8 cellular contexts compared by ENCODE assay signal in the genomic region with DNA sequence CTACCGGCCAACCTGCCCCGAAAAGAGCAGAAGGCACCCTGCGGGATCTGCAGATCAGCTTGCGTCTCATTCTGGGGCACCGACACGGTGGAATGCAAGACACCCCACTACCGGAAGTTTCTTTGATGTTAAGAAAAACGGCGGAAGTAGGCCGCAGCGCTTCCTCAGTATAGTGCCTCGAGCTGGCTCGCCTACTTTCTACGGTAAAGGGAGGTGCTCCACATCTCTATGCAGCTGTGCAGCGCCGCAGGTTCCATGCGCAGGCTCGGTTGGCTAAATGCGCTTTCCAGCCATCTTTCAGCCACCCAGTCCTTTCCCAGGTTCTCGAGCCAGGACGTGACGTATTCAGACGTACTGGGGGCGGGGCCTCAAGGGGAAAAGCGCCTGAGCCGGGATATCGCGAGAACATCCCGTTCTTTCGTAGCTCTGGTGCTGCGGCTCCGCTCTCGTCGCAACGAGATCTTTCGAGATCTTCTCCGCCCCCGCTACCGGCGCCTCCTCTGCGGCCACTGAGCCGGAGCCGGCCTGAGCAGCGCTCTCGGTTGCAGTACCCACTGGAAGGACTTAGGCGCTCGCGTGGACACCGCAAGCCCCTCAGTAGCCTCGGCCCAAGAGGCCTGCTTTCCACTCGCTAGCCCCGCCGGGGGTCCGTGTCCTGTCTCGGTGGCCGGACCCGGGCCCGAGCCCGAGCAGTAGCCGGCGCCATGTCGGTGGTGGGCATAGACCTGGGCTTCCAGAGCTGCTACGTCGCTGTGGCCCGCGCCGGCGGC. TPM values are rescaled to one million over a fixed set of nuclear protein-coding genes. Genes with fewer than 3 reads are reported as not detected.
DNase-seq lines count a peak whose midpoint lies in the region; ATAC-seq and TF ChIP-seq lines count a peak whose summit lies in the region.

A gene (plus strand): TSS at position 467 of the 770 bp plus-strand sequence. CDS start 238 bp downstream, at position 705.

- ATAC-seq in gastroesophageal sphincter, result peak; percentile 91

- WGBS in gastroesophageal sphincter (ENCODE audit: low coverage in 1 of 2), 2 donors, result 2 to 4% methylated on average over 5 to 10 of the region's 68 CpGs

- H3K27me3 Mint-ChIP-seq in HFFc6 (ENCODE audit: insufficient read depth), result no peaks in the 10 kb centered on the region; the same call in none of the 2 replicates
- H3K27me3 Mint-ChIP-seq in activated naive CD4-positive, alpha-beta T cell treated with anti-CD3 and anti-CD28 coated beads, Interleukin-2, amount 10 ng/mL, durations not matched to agents 7 days and 5 days, result no peaks in the 10 kb centered on the region

- H3K36me3 ChIP-seq in SK-N-MC (ENCODE audit: insufficient read depth, low read length) (peaks cover 5% of the 10 kb centered on the region; the same call in 1 of the 2 replicates), gastroesophageal sphincter (no peaks in the 10 kb centered on the region), neutrophil (no peaks in the 10 kb centered on the region)

- H3K9me3 Mint-ChIP-seq in HFFc6, result no peaks in the 10 kb centered on the region; the same call in 1 of the 2 replicates
- H3K9me3 Mint-ChIP-seq in activated naive CD4-positive, alpha-beta T cell treated with anti-CD3 and anti-CD28 coated beads, Interleukin-2, amount 10 ng/mL, durations not matched to agents 7 days and 5 days, result no peaks in the 10 kb centered on the region

- TF ChIP-seq POLR2A in NB4 (IDR thresholded peaks at IDR 0.05; ENCODE audit: extremely low read depth, insufficient read length) (peak; percentile 95), gastroesophageal sphincter (IDR thresholded peaks at IDR 0.05) (peak; percentile 85 to 88)

- peak within 1 kb of the TSS; percentile 95 for H3K4me3 Mint-ChIP-seq in HFFc6
- H3K4me3 Mint-ChIP-seq in activated naive CD4-positive, alpha-beta T cell treated with anti-CD3 and anti-CD28 coated beads, Interleukin-2, amount 10 ng/mL, durations not matched to agents 7 days and 5 days, result peak within 1 kb of the TSS; percentile 94

- H3K27ac Mint-ChIP-seq in HFFc6, result peak within 1 kb of the TSS; percentile 99
- H3K27ac Mint-ChIP-seq in activated naive CD4-positive, alpha-beta T cell treated with anti-CD3 and anti-CD28 coated beads, Interleukin-2, amount 10 ng/mL, durations not matched to agents 7 days and 5 days, result peak within 1 kb of the TSS; percentile 100

- CTCF ChIA-PET in activated naive CD4-positive, alpha-beta T cell treated with anti-CD3 and anti-CD28 coated beads, Interleukin-2, amount 10 ng/mL, durations not matched to agents 7 days and 5 days (lab: Charles Lee), result interaction anchor here (1.1 kb wide), 2 partner anchors 25 to 168 kb away, joined by 3 to 5 read pairs; no protein-coding TSS in a partner anchor

- H3K9me3 ChIP-seq in SK-N-MC (ENCODE audit: low read depth, low read length) (no peaks in the 10 kb centered on the region), gastroesophageal sphincter (no peaks in the 10 kb centered on the region), neutrophil (no peaks in the 10 kb centered on the region)

- H3K4me1 ChIP-seq in gastroesophageal sphincter (peaks cover 3 to 65% (median 16%) of the 10 kb centered on the region in 3 donors), neutrophil (ENCODE audit: control insufficient read depth in 1 of 2, insufficient read depth in 1 of 2, low read depth in 1 of 2, low read length in 1 of 2) (peaks cover 27 to 38% of the 10 kb centered on the region in 2 experiments)

- H3K9ac ChIP-seq in SK-N-MC (ENCODE audit: insufficient read length), result peak within 1 kb of the TSS; percentile 98

- peaks cover 28% of the 10 kb centered on the region for H3K36me3 Mint-ChIP-seq in HFFc6 (ENCODE audit: low read depth)
- H3K36me3 Mint-ChIP-seq in activated naive CD4-positive, alpha-beta T cell treated with anti-CD3 and anti-CD28 coated beads, Interleukin-2, amount 10 ng/mL, durations not matched to agents 7 days and 5 days, result peaks cover 7% of the 10 kb centered on the region

- H3K27me3 ChIP-seq in gastroesophageal sphincter, result no peaks in the 10 kb centered on the region
- H3K27me3 ChIP-seq in neutrophil, result peaks cover 8% of the 10 kb centered on the region

- TF ChIP-seq CTCF in HFFc6 (IDR thresholded peaks at IDR 0.05) (no peak; the same call in 1 of the 2 replicates), NB4 (IDR thresholded peaks at IDR 0.05; ENCODE audit: low read depth, low read length) (no peak), gastroesophageal sphincter (IDR thresholded peaks at IDR 0.05) (peak in 1 of 4 experiments; percentile 3), neutrophil (IDR thresholded peaks at IDR 0.05) (peak; percentile 9)

- no peak for TF ChIP-seq EP300 in gastroesophageal sphincter (IDR thresholded peaks at IDR 0.05)

- peak within 1 kb of the TSS; percentile 98 for H3K4me3 ChIP-seq in NB4 (ENCODE audit: low read depth, low read length)
- peak within 1 kb of the TSS; percentile 89 for H3K4me3 ChIP-seq in SK-N-MC
- peak within 1 kb of the TSS; percentile 71 for H3K4me3 ChIP-seq in gastroesophageal sphincter
- H3K4me3 ChIP-seq in neutrophil (ENCODE audit: low read depth in 1 of 2, low read length in 1 of 2), result peak within 1 kb of the TSS; percentile 90 to 98

- peaks cover 62% of the 10 kb centered on the region for H3K4me1 Mint-ChIP-seq in HFFc6 (ENCODE audit: low read depth)
- H3K4me1 Mint-ChIP-seq in activated naive CD4-positive, alpha-beta T cell treated with anti-CD3 and anti-CD28 coated beads, Interleukin-2, amount 10 ng/mL, durations not matched to agents 7 days and 5 days, result peaks cover 45% of the 10 kb centered on the region

- DNase-seq in GM04503 (ENCODE audit: low read depth) (peak; percentile 84), HFFc6 (peak; percentile 97), NB4 (ENCODE audit: low read depth) (peak; percentile 98), SK-N-MC (ENCODE audit: low read depth, low spot score) (peak; percentile 96), substantia nigra (lab: John Stamatoyannopoulos, UW) (peak; percentile 70 to 99 (median 96))
- peak; percentile 98 for DNase-seq in activated naive CD4-positive, alpha-beta T cell treated with anti-CD3 and anti-CD28 coated beads, Interleukin-2, amount 10 ng/mL, durations not matched to agents 7 days and 5 days

- H3K27ac ChIP-seq in SK-N-MC, result peak within 1 kb of the TSS; percentile 96
- H3K27ac ChIP-seq in gastroesophageal sphincter, result peak within 1 kb of the TSS; percentile 96 to 99 (median 98)
- peak within 1 kb of the TSS; percentile 91 for H3K27ac ChIP-seq in neutrophil
- H3K27ac ChIP-seq in substantia nigra (ENCODE audit: low read depth, low read length, poor library complexity, severe bottlenecking), result peak within 1 kb of the TSS; percentile 100

RNA-seq across cellular contexts. Expression of the gene that starts here (rescaled TPM):
- total RNA-seq in HFFc6 (2021; fragmentation: NEBNext Ultra II Directional; extraction: Animal tissue kit (Norgen Biotek cat#: 25700)), result 100 to 1,000 TPM; 181 to 235 (median 214) TPM
- 10 to 100 TPM; 48.1 to 84.0 (median 72.3) TPM for total RNA-seq in gastroesophageal sphincter

Comparison
In these comparisons a context has a peak if more than half of its experiments do, and no peak if none do; other contexts are left out.
1. Peak in every context shown above with its lines: DNase-seq, ATAC-seq, H3K4me3 ChIP-seq and H3K27ac ChIP-seq.